ENCODE assay signal across 21 cellular contexts in the genomic region with DNA sequence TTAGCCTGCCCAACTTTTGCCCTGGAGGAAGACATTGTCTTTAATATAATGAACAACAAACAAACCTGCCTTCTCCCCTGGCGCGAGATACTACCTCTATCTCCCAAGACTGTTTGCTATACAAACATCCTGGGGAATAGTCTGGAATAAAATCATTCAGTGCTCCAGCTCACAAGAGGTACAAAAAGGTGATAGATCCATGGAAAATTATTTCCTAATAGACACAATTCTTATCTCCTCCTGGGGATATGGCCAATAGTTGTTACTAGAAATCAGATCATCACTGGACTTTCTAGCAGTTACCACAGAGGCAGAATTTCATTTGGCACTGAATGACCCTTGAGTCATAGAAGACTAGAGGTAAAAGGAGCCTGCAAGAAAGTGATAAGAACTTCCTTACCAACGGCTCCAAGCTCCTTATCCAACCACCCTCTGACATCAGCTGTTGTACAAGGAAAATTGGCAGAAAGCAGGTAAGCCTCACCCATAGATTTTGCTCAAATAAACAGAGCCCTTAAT. TPM values are rescaled to one million over a fixed set of nuclear protein-coding genes. Genes with fewer than 3 reads are reported as not detected.
DNase-seq lines count a peak whose midpoint lies in the region; ATAC-seq and TF ChIP-seq lines count a peak whose summit lies in the region.
"Had no signal": no experiment of that assay in that cellular context is flagged by ENCODE, and none has a peak within 500 bp of the region (broad histone marks: within the 10 kb centered on the region; RNA-seq: fewer than 3 reads in every experiment).

No MANE protein-coding gene starts in this region.

- H3K4me3 Mint-ChIP-seq in stimulated activated naive CD8-positive, alpha-beta T cell treated with anti-CD3 and anti-CD28 coated beads, Interleukin-15, amount 100 ng/mL, for 72 hours = no peak overlapping the region
- H3K4me3 Mint-ChIP-seq: activated naive CD4-positive, alpha-beta T cell treated with anti-CD3 and anti-CD28 coated beads for 36 hours; CD8-positive, alpha-beta memory T cell had no signal

- no peaks in the 10 kb centered on the region for H3K4me1 Mint-ChIP-seq in stimulated activated naive CD8-positive, alpha-beta T cell treated with anti-CD3 and anti-CD28 coated beads, Interleukin-15, amount 100 ng/mL, for 72 hours
- H3K4me1 Mint-ChIP-seq: CD8-positive, alpha-beta memory T cell had no signal

- H3K9me3 Mint-ChIP-seq in stimulated activated naive CD8-positive, alpha-beta T cell treated with anti-CD3 and anti-CD28 coated beads, Interleukin-15, amount 100 ng/mL, for 72 hours = peaks cover 0 to 7% of the 10 kb centered on the region in 2 donors

- TF ChIP-seq CTCF in left ventricle myocardium inferior (IDR thresholded peaks at IDR 0.05; ENCODE audit: borderline replicate concordance) (no peak), VCaP (conservative IDR thresholded peaks at IDR 0.05) (no peak), upper lobe of right lung (IDR thresholded peaks at IDR 0.05) (no peak)

- no peak overlapping the region for H3K27ac Mint-ChIP-seq in stimulated activated naive CD8-positive, alpha-beta T cell treated with anti-CD3 and anti-CD28 coated beads, Interleukin-15, amount 100 ng/mL, for 72 hours
- H3K27ac Mint-ChIP-seq: activated naive CD4-positive, alpha-beta T cell treated with anti-CD3 and anti-CD28 coated beads for 36 hours; CD8-positive, alpha-beta memory T cell had no signal

- no peaks in the 10 kb centered on the region for H3K27me3 Mint-ChIP-seq in stimulated activated naive CD8-positive, alpha-beta T cell treated with anti-CD3 and anti-CD28 coated beads, Interleukin-15, amount 100 ng/mL, for 72 hours
- H3K27me3 Mint-ChIP-seq: CD8-positive, alpha-beta memory T cell had no signal

- H3K27me3 ChIP-seq in left ventricle myocardium inferior (ENCODE audit: low read depth) = no peaks in the 10 kb centered on the region
- no peaks in the 10 kb centered on the region for H3K27me3 ChIP-seq in upper lobe of right lung
- H3K27me3 ChIP-seq: body of pancreas, foreskin keratinocyte had no signal

- no peaks in the 10 kb centered on the region for H3K36me3 ChIP-seq in left ventricle myocardium inferior
- no peaks in the 10 kb centered on the region for H3K36me3 ChIP-seq in upper lobe of right lung

- H3K9me3 ChIP-seq in left ventricle myocardium inferior (replicated peaks) = peaks cover 11% of the 10 kb centered on the region
- H3K9me3 ChIP-seq in upper lobe of right lung = no peaks in the 10 kb centered on the region
- H3K9me3 ChIP-seq: body of pancreas had no signal

- intact Hi-C loops in left cardiac atrium (cut with DNase I) (no loop called here), left ventricle myocardium inferior (cut with micrococcal nuclease) (no loop called here), upper lobe of right lung (cut with DNase I) (no loop called here)

- no peak overlapping the region for H3K4me3 ChIP-seq in left ventricle myocardium inferior
- no peak overlapping the region for H3K4me3 ChIP-seq in upper lobe of right lung
- H3K4me3 ChIP-seq: body of pancreas had no signal

- peaks cover 18% of the 10 kb centered on the region for H3K4me1 ChIP-seq in left ventricle myocardium inferior
- peaks cover 4% of the 10 kb centered on the region for H3K4me1 ChIP-seq in upper lobe of right lung
- H3K4me1 ChIP-seq: body of pancreas had no signal

- ATAC-seq in left cardiac atrium (peak; percentile 23 to 91), upper lobe of right lung (peak; percentile 46)
- no peak for ATAC-seq in stimulated activated naive CD8-positive, alpha-beta T cell treated with anti-CD3 and anti-CD28 coated beads, Interleukin-15, amount 100 ng/mL, for 72 hours
- ATAC-seq: body of pancreas, foreskin keratinocyte had no signal

- H3K27ac ChIP-seq in left ventricle myocardium inferior (replicated peaks) (no peak overlapping the region), VCaP (peak overlapping the region; percentile 20; the same call in 1 of the 2 replicates), upper lobe of right lung (no peak overlapping the region)
- H3K27ac ChIP-seq: body of pancreas, foreskin keratinocyte, KMS-11 had no signal

- DNase-seq in left cardiac atrium (no peak), left ventricle myocardium inferior (no peak), glomerular visceral epithelial cell (ENCODE audit: extremely low spot score) (peak; percentile 9), upper lobe of right lung (no peak), SKM-1 (lab: John Stamatoyannopoulos, UW; ENCODE audit: unreplicated experiment) (no peak), NCI-H1105 treated with DMSO at 0.1 percent for 48 hours (lab: John Stamatoyannopoulos, UW) (no peak)
- no peak for DNase-seq in stimulated activated naive CD8-positive, alpha-beta T cell treated with anti-CD3 and anti-CD28 coated beads, Interleukin-15, amount 100 ng/mL, for 72 hours
- DNase-seq: ACHN; activated CD4-positive, CD25-positive, alpha-beta regulatory T cell treated with anti-CD3 and anti-CD28 coated beads, Interleukin-2, amount 50 U/mL, for 72 hours; activated CD8-positive, alpha-beta memory T cell treated with anti-CD3 and anti-CD28 coated beads, Interleukin-2, amount 50 U/mL, for 4 hours; activated naive CD4-positive, alpha-beta T cell treated with anti-CD3 and anti-CD28 coated beads for 36 hours; body of pancreas; CD8-positive, alpha-beta memory T cell; effector CD8-positive, alpha-beta T cell; foreskin keratinocyte; NCI-H1694; NCI-H510A treated with DMSO at 0.1 percent for 48 hours; occipital lobe; T-helper 1 cell had no signal

RNA-seq across cellular contexts. Expression of a gene that starts 38.1 kb away (rescaled TPM):
- total RNA-seq in left cardiac atrium (10 to 100 TPM; 11.0 to 25.5 TPM), left ventricle myocardium inferior (9.4 TPM), upper lobe of right lung (24.5 TPM)
- total RNA-seq: CD8-positive, alpha-beta memory T cell had no signal
